Comparison of ENCODE assay signal across 9 cellular contexts in genomic region chr14:33307691-33308369, GRCh38.
DNase-seq lines count a peak whose midpoint lies in the region; FAIRE-seq and TF ChIP-seq lines count a peak whose summit lies in the region.
"Had no signal": no experiment of that assay in that cellular context is flagged by ENCODE, and none has a peak within 500 bp of the region (broad histone marks: within the 10 kb centered on the region; RNA-seq: fewer than 3 reads in every experiment).

No MANE protein-coding gene starts in this region.

- WGBS in esophagus muscularis mucosa, result 70% methylated on average over 11 of the region's 11 CpGs

- BruUV-seq in A673 (replicated peaks; lab: Mats Ljungman, UMichigan), result no TSS peak

- DNase-seq in A673 (ENCODE audit: low spot score), result peak; percentile 94
- peak; percentile 97 for DNase-seq in NCI-H1092 (lab: John Stamatoyannopoulos, UW)
- peak in 47 of 58 donors; percentile 5 to 75 (median 31) for DNase-seq in anterior cingulate cortex (lab: John Stamatoyannopoulos, UW)
- DNase-seq in esophagus muscularis mucosa (ENCODE audit: extremely low spot score), result no peak
- DNase-seq in activated T-cell treated with anti-CD3 and anti-CD28 coated beads, Interleukin-2, amount 50 U/mL, for 1 hour, result no peak
- no peak for DNase-seq in OCI-M2 (lab: John Stamatoyannopoulos, UW; ENCODE audit: unreplicated experiment)
- no peak for DNase-seq in SKM-1 (lab: John Stamatoyannopoulos, UW; ENCODE audit: unreplicated experiment)

- H3K27ac ChIP-seq in A673 (ENCODE audit: low read depth, low read length, poor library complexity, severe bottlenecking) (peak overlapping the region; percentile 8), esophagus muscularis mucosa (replicated peaks in 1 of 4) (no peak overlapping the region)
- H3K27ac ChIP-seq: BLaER1 treated with 17β-estradiol and CSF1 and Interleukin-3, amounts not matched to agents 10 nM and 100 nM had no signal

- no peaks in the 10 kb centered on the region for H3K9me3 ChIP-seq in A673 (ENCODE audit: low read depth, low read length, poor library complexity, severe bottlenecking)
- H3K9me3 ChIP-seq in esophagus muscularis mucosa, result no peaks in the 10 kb centered on the region
- H3K9me3 ChIP-seq: BLaER1 treated with 17β-estradiol and CSF1 and Interleukin-3, amounts not matched to agents 10 nM and 100 nM had no signal

- no peak for TF ChIP-seq POLR2A in esophagus muscularis mucosa (IDR thresholded peaks at IDR 0.05; ENCODE audit: low read depth)

- H3K27me3 ChIP-seq in A673 (replicated peaks; ENCODE audit: insufficient read depth, low read depth, low read length, poor library complexity) (no peaks in the 10 kb centered on the region), esophagus muscularis mucosa (no peaks in the 10 kb centered on the region)
- H3K27me3 ChIP-seq: BLaER1 treated with 17β-estradiol and CSF1 and Interleukin-3, amounts not matched to agents 10 nM and 100 nM had no signal

- H3K4me1 ChIP-seq in A673 (ENCODE audit: insufficient read depth, low read length, poor library complexity, severe bottlenecking) (peaks cover 42% of the 10 kb centered on the region), esophagus muscularis mucosa (no peaks in the 10 kb centered on the region)

- H3K4me3 ChIP-seq in A673 (ENCODE audit: low read depth, low read length, poor library complexity, severe bottlenecking) (peak overlapping the region; percentile 18), esophagus muscularis mucosa (no peak overlapping the region)
- H3K4me3 ChIP-seq: BLaER1 treated with 17β-estradiol and CSF1 and Interleukin-3, amounts not matched to agents 10 nM and 100 nM had no signal

- no peak for TF ChIP-seq EP300 in esophagus muscularis mucosa (IDR thresholded peaks at IDR 0.05)

- H3K36me3 ChIP-seq in A673 (ENCODE audit: insufficient read depth, low read length, poor library complexity, severe bottlenecking) (no peaks in the 10 kb centered on the region), esophagus muscularis mucosa (no peaks in the 10 kb centered on the region)
- H3K36me3 ChIP-seq: BLaER1 treated with 17β-estradiol and CSF1 and Interleukin-3, amounts not matched to agents 10 nM and 100 nM had no signal

- intact Hi-C loops in A673 (cut with micrococcal nuclease; ENCODE audit: unreplicated experiment), result no loop called here
- intact Hi-C loops in esophagus muscularis mucosa (cut with DNase I), result no loop called here

- FAIRE-seq in islet of Langerhans (lab: Jason Lieb, UNC), result peak; percentile 24

- TF ChIP-seq CTCF in A673 (conservative IDR thresholded peaks at IDR 0.05; ENCODE audit: low read depth, low read length) (no peak), esophagus muscularis mucosa (IDR thresholded peaks at IDR 0.05) (no peak)

- POLR2A ChIA-PET in A673 (lab: Charles Lee; ENCODE audit: low non-redundant PET), result no interaction called here

- CTCF ChIA-PET in A673 (lab: Charles Lee), result no interaction called here

Comparison
In these comparisons a context has a peak if more than half of its experiments do, and no peak if none do; other contexts are left out.
1. DNase-seq: peak in A673 (single experiment), NCI-H1092 (single experiment) and anterior cingulate cortex (47 of 58); none in esophagus muscularis mucosa (single experiment), activated T-cell treated with anti-CD3 and anti-CD28 coated beads, Interleukin-2, amount 50 U/mL, for 1 hour (single experiment), OCI-M2 (single experiment) and SKM-1 (single experiment).